Comparison of ENCODE assay signal across 28 cellular contexts in genomic region chr17:57842280-57842679, GRCh38.
"Had no signal": no experiment of that assay in that cellular context is flagged by ENCODE, and none has a peak within 500 bp of the region (broad histone marks: within the 10 kb centered on the region; RNA-seq: fewer than 3 reads in every experiment).

No MANE protein-coding gene starts in this region.

- H3K36me3 ChIP-seq: uterus had no signal

- ATAC-seq: left colon; left lung; natural killer cell; sciatic nerve; stimulated activated naive B cell treated with anti-CD40 and anti-IgM and Interleukin-4, amounts not matched to agents 10 μg/mL and 1 μg/mL and 100 μg/mL, for 72 hours; stimulated activated naive CD8-positive, alpha-beta T cell treated with anti-CD3 and anti-CD28 coated beads, Interleukin-15, amount 100 ng/mL, for 72 hours had no signal

- H3K27ac Mint-ChIP-seq: immature natural killer cell; mesothelial cell of epicardium; naive B cell; natural killer cell; nephron progenitor cell; neural progenitor cell; stimulated activated naive B cell treated with anti-CD40 and anti-IgM and Interleukin-4, amounts not matched to agents 10 μg/mL and 1 μg/mL and 100 μg/mL, for 72 hours; type B pancreatic cell had no signal

- H3K4me3 ChIP-seq: left lung, lung, neural progenitor cell, right atrium auricular region, skin epidermis, tibial nerve, uterus had no signal

- H3K4me3 Mint-ChIP-seq: immature natural killer cell; mesothelial cell of epicardium; naive B cell; natural killer cell; nephron progenitor cell; neural progenitor cell; stimulated activated naive B cell treated with anti-CD40 and anti-IgM and Interleukin-4, amounts not matched to agents 10 μg/mL and 1 μg/mL and 100 μg/mL, for 72 hours; stimulated activated naive CD8-positive, alpha-beta T cell treated with anti-CD3 and anti-CD28 coated beads, Interleukin-15, amount 100 ng/mL, for 72 hours; type B pancreatic cell had no signal

- H3K9me3 ChIP-seq: left lung, neutrophil, right atrium auricular region, tibial nerve, uterus had no signal

- H3K4me1 ChIP-seq: neural progenitor cell, parathyroid adenoma, uterus had no signal

- H3K9me3 Mint-ChIP-seq: immature natural killer cell; mesothelial cell of epicardium; naive B cell; natural killer cell; nephron progenitor cell; neural progenitor cell; stimulated activated naive B cell treated with anti-CD40 and anti-IgM and Interleukin-4, amounts not matched to agents 10 μg/mL and 1 μg/mL and 100 μg/mL, for 72 hours; stimulated activated naive CD8-positive, alpha-beta T cell treated with anti-CD3 and anti-CD28 coated beads, Interleukin-15, amount 100 ng/mL, for 72 hours; type B pancreatic cell had no signal

- H3K4me1 Mint-ChIP-seq: mesothelial cell of epicardium, nephron progenitor cell had no signal

- H3K27me3 ChIP-seq: left lung, neural progenitor cell, neutrophil, right atrium auricular region, tibial nerve, uterus had no signal

- H3K27me3 Mint-ChIP-seq: naive B cell; stimulated activated naive B cell treated with anti-CD40 and anti-IgM and Interleukin-4, amounts not matched to agents 10 μg/mL and 1 μg/mL and 100 μg/mL, for 72 hours; stimulated activated naive CD8-positive, alpha-beta T cell treated with anti-CD3 and anti-CD28 coated beads, Interleukin-15, amount 100 ng/mL, for 72 hours; type B pancreatic cell had no signal

- H3K27ac ChIP-seq: left lung, neural progenitor cell, neutrophil, parathyroid adenoma, skin epidermis, tibial nerve, uterus had no signal

- DNase-seq: hypothalamus; immature natural killer cell; kidney; left colon; left lung; mesendoderm; naive B cell; natural killer cell; nephron progenitor cell; occipital lobe; stimulated activated CD4-positive, alpha-beta T cell treated with anti-CD3 and anti-CD28 coated beads, Interleukin-12 subunit alpha, Interleukin-12 subunit beta, amount 100 ng/mL, for 4 hours; stimulated activated CD4-positive, alpha-beta T cell treated with anti-CD3 and anti-CD28 coated beads, Interleukin-15, amount 100 ng/mL, for 24 hours; stimulated activated CD4-positive, alpha-beta T cell treated with anti-CD3 and anti-CD28 coated beads, Interleukin-2, amount 100 ng/mL, for 24 hours; stimulated activated CD4-positive, alpha-beta T cell treated with anti-CD3 and anti-CD28 coated beads, Interleukin-4, amount 100 ng/mL, for 1 hour; stimulated activated naive B cell treated with anti-CD40 and anti-IgM and Interleukin-4, amounts not matched to agents 10 μg/mL and 1 μg/mL and 100 μg/mL, for 72 hours; stimulated activated naive CD8-positive, alpha-beta T cell treated with anti-CD3 and anti-CD28 coated beads, Interleukin-15, amount 100 ng/mL, for 72 hours; substantia nigra; uterus had no signal
